In genomic region chr6:14369717-14370116, GRCh38 we compare ENCODE assay signal across 22 cellular contexts.
"Had no signal": no experiment of that assay in that cellular context is flagged by ENCODE, and none has a peak within 500 bp of the region (broad histone marks: within the 10 kb centered on the region; RNA-seq: fewer than 3 reads in every experiment).

No MANE protein-coding gene starts in this region.

- H3K9me3 ChIP-seq: heart left ventricle, mucosa of descending colon, spleen, stomach had no signal

- H3K4me1 Mint-ChIP-seq: neural crest cell had no signal

- H3K27ac Mint-ChIP-seq: natural killer cell, type B pancreatic cell had no signal

- H3K27me3 ChIP-seq: heart left ventricle, spleen, stomach had no signal

- ATAC-seq: esophagus mucosa, heart left ventricle, mucosa of descending colon, natural killer cell, sciatic nerve had no signal

- H3K4me3 ChIP-seq: coronary artery, heart left ventricle, mucosa of descending colon, spleen, stomach had no signal

- H3K36me3 Mint-ChIP-seq: natural killer cell had no signal

- H3K9me3 Mint-ChIP-seq: natural killer cell had no signal

- FAIRE-seq: endometrium, frontal cortex, islet of Langerhans, urothelium cell line had no signal

- H3K27ac ChIP-seq: coronary artery, heart left ventricle, spleen, stomach had no signal

- H3K4me3 Mint-ChIP-seq: natural killer cell, neural crest cell, type B pancreatic cell had no signal

- H3K4me1 ChIP-seq: stomach had no signal

- DNase-seq: effector CD8-positive, alpha-beta T cell; heart left ventricle; hippocampal formation; kidney glomerular epithelial cell; mucosa of descending colon; natural killer cell; posterior cingulate gyrus; spleen; stimulated activated CD4-positive, alpha-beta T cell treated with anti-CD3 and anti-CD28 coated beads, Interleukin-15, amount 100 ng/mL, for 24 hours; stimulated activated CD4-positive, alpha-beta T cell treated with anti-CD3 and anti-CD28 coated beads, Interleukin-1b, Interleukin-23, amount 100 ng/mL, for 48 hours; stimulated activated CD4-positive, alpha-beta T cell treated with anti-CD3 and anti-CD28 coated beads, Interleukin-4, amount 100 ng/mL, for 24 hours; stomach; substantia nigra had no signal

- H3K36me3 ChIP-seq: heart left ventricle, spleen, stomach had no signal
